In genomic region chr12:104494816-104495158, GRCh38 we compare ENCODE assay signal across 10 cellular contexts. TPM values are rescaled to one million over a fixed set of nuclear protein-coding genes. Genes with fewer than 3 reads are reported as not detected.
DNase-seq lines count a peak whose midpoint lies in the region; ATAC-seq and TF ChIP-seq lines count a peak whose summit lies in the region.
"Had no signal": no experiment of that assay in that cellular context is flagged by ENCODE, and none has a peak within 500 bp of the region (broad histone marks: within the 10 kb centered on the region; RNA-seq: fewer than 3 reads in every experiment).

No MANE protein-coding gene starts in this region.

- POLR2A ChIA-PET in activated CD4-positive, alpha-beta T cell treated with anti-CD3 and anti-CD28 coated beads for 36 hours (lab: Charles Lee), result interaction anchor here (0.6 to 2.4 kb wide), 6 partner anchors 9 to 109 kb away, joined by 3 to 14 read pairs (median 4); no protein-coding TSS in a partner anchor

- peak overlapping the region; percentile 73 for H3K27ac Mint-ChIP-seq in activated CD4-positive, alpha-beta T cell treated with anti-CD3 and anti-CD28 coated beads for 36 hours
- H3K27ac Mint-ChIP-seq in IgD-negative memory B cell, result peak overlapping the region in 2 of 3 donors; percentile 5 to 57

- no peak for DNase-seq in activated CD4-positive, alpha-beta T cell treated with anti-CD3 and anti-CD28 coated beads for 36 hours
- DNase-seq in activated CD4-positive, alpha-beta T cell treated with anti-CD3 and anti-CD28 coated beads for 1 hour, result no peak
- DNase-seq in colonic mucosa (no peak), NCI-H524 (lab: John Stamatoyannopoulos, UW) (no peak), NCI-H345 (lab: John Stamatoyannopoulos, UW) (no peak)
- DNase-seq in stimulated activated naive CD8-positive, alpha-beta T cell treated with anti-CD3 and anti-CD28 coated beads, Interleukin-15, Interleukin-2, amounts not matched to agents 100 U/mL and 50 U/mL, for 24 hours, result no peak
- DNase-seq: 8988T, NCI-H2029 had no signal

- H3K9ac ChIP-seq in colonic mucosa (ENCODE audit: low read depth in 2 of 2, low read length in 2 of 2), result no peak overlapping the region

- no peaks in the 10 kb centered on the region for H3K9me3 ChIP-seq in colonic mucosa

- H3K4me3 Mint-ChIP-seq in activated CD4-positive, alpha-beta T cell treated with anti-CD3 and anti-CD28 coated beads for 36 hours, result peak overlapping the region; percentile 35
- H3K4me3 Mint-ChIP-seq in IgD-negative memory B cell, result peak overlapping the region; percentile 9 to 85 (median 80)

- no peak for TF ChIP-seq CTCF in colonic mucosa (IDR thresholded peaks at IDR 0.05)

- H3K4me3 ChIP-seq in colonic mucosa, result no peak overlapping the region

- H3K27me3 Mint-ChIP-seq in activated CD4-positive, alpha-beta T cell treated with anti-CD3 and anti-CD28 coated beads for 36 hours, result no peaks in the 10 kb centered on the region
- no peaks in the 10 kb centered on the region for H3K27me3 Mint-ChIP-seq in IgD-negative memory B cell

- H3K36me3 Mint-ChIP-seq in activated CD4-positive, alpha-beta T cell treated with anti-CD3 and anti-CD28 coated beads for 36 hours (ENCODE audit: low read depth), result peaks cover 9% of the 10 kb centered on the region
- no peaks in the 10 kb centered on the region for H3K36me3 Mint-ChIP-seq in IgD-negative memory B cell

- no peaks in the 10 kb centered on the region for H3K4me1 ChIP-seq in colonic mucosa

- CTCF ChIA-PET in activated CD4-positive, alpha-beta T cell treated with anti-CD3 and anti-CD28 coated beads for 36 hours (lab: Charles Lee), result interaction anchor here (0.7 to 2.3 kb wide), 9 partner anchors 10 to 113 kb away, joined by 3 to 16 read pairs (median 5); partner anchors contain the start of gene CHST11

- ATAC-seq in activated CD4-positive, alpha-beta T cell treated with anti-CD3 and anti-CD28 coated beads for 36 hours, result peak; percentile 50
- ATAC-seq in stimulated activated naive CD8-positive, alpha-beta T cell treated with anti-CD3 and anti-CD28 coated beads, Interleukin-15, Interleukin-2, amounts not matched to agents 100 U/mL and 50 U/mL, for 24 hours, result peak; percentile 60
- no peak for ATAC-seq in GM19397 (IDR thresholded peaks at IDR 0.05; ENCODE audit: unreplicated experiment)

- H3K9me3 Mint-ChIP-seq in activated CD4-positive, alpha-beta T cell treated with anti-CD3 and anti-CD28 coated beads for 36 hours (ENCODE audit: low read depth), result no peaks in the 10 kb centered on the region
- H3K9me3 Mint-ChIP-seq in IgD-negative memory B cell, result no peaks in the 10 kb centered on the region

- peak overlapping the region; percentile 49 for H3K27ac ChIP-seq in colonic mucosa

- no peaks in the 10 kb centered on the region for H3K36me3 ChIP-seq in colonic mucosa

- H3K27me3 ChIP-seq in colonic mucosa, result no peaks in the 10 kb centered on the region

- peaks cover 90% of the 10 kb centered on the region for H3K4me1 Mint-ChIP-seq in activated CD4-positive, alpha-beta T cell treated with anti-CD3 and anti-CD28 coated beads for 36 hours
- H3K4me1 Mint-ChIP-seq in IgD-negative memory B cell, result peaks cover 62 to 72% (median 64%) of the 10 kb centered on the region in 3 donors

- intact Hi-C loops in activated CD4-positive, alpha-beta T cell treated with anti-CD3 and anti-CD28 coated beads for 36 hours (cut with DNase I, micrococcal nuclease), result loop anchor here (1.0 to 5.0 kb wide), 5 partner anchors 31 to 203 kb away; no protein-coding TSS in a partner anchor
- intact Hi-C loops in colonic mucosa (cut with DNase I), result no loop called here

RNA-seq across cellular contexts. Expression of gene CHST11, which starts 38.0 kb away (rescaled TPM):
- 10 to 100 TPM; 33.3 to 33.6 TPM for total RNA-seq in activated CD4-positive, alpha-beta T cell treated with anti-CD3 and anti-CD28 coated beads for 36 hours
- 41.7 TPM for polyA plus RNA-seq in IgD-negative memory B cell
- total RNA-seq in colonic mucosa, result 1 to 10 TPM; 2.9 to 4.9 TPM

Comparison
In these comparisons a context has a peak if more than half of its experiments do, and no peak if none do; other contexts are left out.
1. RNA of gene CHST11, which starts 38.0 kb away (total RNA-seq): 33.3 to 33.6 TPM in activated CD4-positive, alpha-beta T cell treated with anti-CD3 and anti-CD28 coated beads for 36 hours; 2.9 to 4.9 TPM in colonic mucosa; every median in the first group is over 4 times any median in the second.